In the genomic region with DNA sequence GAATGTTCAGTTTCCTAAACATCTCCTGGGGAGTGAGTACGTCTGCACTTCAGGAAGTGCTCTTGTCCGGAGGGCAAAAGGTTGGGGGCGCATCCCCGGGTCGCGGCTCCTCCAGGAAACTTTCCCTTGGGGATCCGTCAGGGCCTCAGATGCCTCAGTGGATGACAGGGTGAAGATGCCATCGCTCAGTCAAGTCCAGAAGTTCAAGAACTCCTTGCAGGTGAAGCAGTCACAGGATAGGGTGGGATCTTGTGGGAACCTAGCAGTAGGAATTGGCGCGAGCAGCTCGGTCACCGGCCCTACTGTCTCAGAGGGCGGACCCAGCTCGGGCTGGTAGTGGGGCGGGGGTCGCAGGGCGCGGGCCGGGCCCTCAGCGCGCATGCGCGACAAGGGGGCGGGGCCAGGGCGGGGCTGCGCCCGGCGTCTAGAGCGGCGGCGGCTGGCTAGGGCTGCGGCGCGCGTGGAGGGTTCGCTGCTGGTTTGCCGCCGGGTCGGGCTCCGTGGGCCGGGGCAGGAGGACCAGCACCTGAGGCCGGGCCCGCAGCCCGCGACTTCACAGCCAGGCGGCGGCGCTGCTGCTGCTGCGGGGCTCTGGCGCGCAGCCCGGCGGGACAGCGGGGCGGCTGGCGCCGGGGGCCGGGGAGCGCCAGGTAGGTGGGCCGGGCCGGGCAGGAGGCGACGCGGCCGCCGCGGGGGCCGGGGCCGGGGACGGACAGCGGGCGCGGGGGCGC, we compare ENCODE assay signal across 1 cellular context.
TF ChIP-seq lines count a peak whose summit lies in the region.

A gene (plus strand): TSS at position 423 of the 731 bp plus-strand sequence. CDS start 75,191 bp downstream, outside the sequence.

TF ChIP-seq in HepG2, 621 proteins besides CTCF, POLR2A, EP300 and RAD21 (continued from another document and continues in another):
- TF ChIP-seq ELF3 (CRISPR knock-in tag; IDR thresholded peaks at IDR 0.05) (no peak; the same call in 1 of the 2 replicates), ZNF629 (CRISPR knock-in tag; conservative IDR thresholded peaks at IDR 0.05) (0 out of 2 replicates have a peak, but pooled peaks have one; percentile 4), ZNF333 (CRISPR knock-in tag; IDR thresholded peaks at IDR 0.05; ENCODE audit: borderline replicate concordance) (0 out of 2 replicates have a peak, but pooled peaks have one; percentile 39), HNF4G (IDR thresholded peaks at IDR 0.05; ENCODE audit: borderline replicate concordance, low read depth, low read length) (peak; percentile 11; the same call in 1 of the 2 replicates), HNF4G (CRISPR knock-in tag; IDR thresholded peaks at IDR 0.05; ENCODE audit: borderline replicate concordance, low read depth) (no peak), HDAC6 (IDR thresholded peaks at IDR 0.05; ENCODE audit: low read depth, low read length) (no peak), HES4 (CRISPR knock-in tag; IDR thresholded peaks at IDR 0.05; ENCODE audit: borderline replicate concordance) (no peak), NFYC (CRISPR knock-in tag; IDR thresholded peaks at IDR 0.05) (no peak), ZBTB8A (CRISPR knock-in tag; IDR thresholded peaks at IDR 0.05; ENCODE audit: borderline replicate concordance, low read depth) (0 out of 2 replicates have a peak, but pooled peaks have one; percentile 39), ETV6 (CRISPR knock-in tag; conservative IDR thresholded peaks at IDR 0.05) (peak; percentile 59; the same call in 1 of the 2 replicates), HOXD1 (CRISPR knock-in tag; IDR thresholded peaks at IDR 0.05) (0 out of 2 replicates have a peak, but pooled peaks have one; percentile 33), SALL2 (CRISPR knock-in tag; IDR thresholded peaks at IDR 0.05) (0 out of 2 replicates have a peak, but pooled peaks have one; percentile 25), ZNF138 (CRISPR knock-in tag; IDR thresholded peaks at IDR 0.05; ENCODE audit: low read depth) (peak; percentile 44; the same call in 1 of the 2 replicates), ZBTB7A (CRISPR knock-in tag; IDR thresholded peaks at IDR 0.05) (peak; percentile 96), FOXK1 (CRISPR knock-in tag; IDR thresholded peaks at IDR 0.05; ENCODE audit: borderline replicate concordance, low read depth) (0 out of 2 replicates have a peak, but pooled peaks have one; percentile 30), ISL2 (CRISPR knock-in tag; IDR thresholded peaks at IDR 0.05) (0 out of 2 replicates have a peak, but pooled peaks have one; percentile 28), MBNL3 (CRISPR knock-in tag; conservative IDR thresholded peaks at IDR 0.05) (no peak), MED1 (CRISPR knock-in tag; IDR thresholded peaks at IDR 0.05) (peak; percentile 26; the same call in 1 of the 2 replicates), PHB2 (IDR thresholded peaks at IDR 0.05; ENCODE audit: partially characterized antibody) (no peak), NR2C2 (CRISPR knock-in tag; IDR thresholded peaks at IDR 0.05; ENCODE audit: borderline replicate concordance) (peak; percentile 37; the same call in 1 of the 2 replicates), PLRG1 (conservative IDR thresholded peaks at IDR 0.05) (no peak), ZNF790 (CRISPR knock-in tag; IDR thresholded peaks at IDR 0.05; ENCODE audit: borderline replicate concordance) (peak; percentile 64; the same call in 1 of the 2 replicates), ZSCAN12 (CRISPR knock-in tag; IDR thresholded peaks at IDR 0.05) (no peak), ZMYM4 (CRISPR knock-in tag; IDR thresholded peaks at IDR 0.05) (peak; percentile 12; the same call in 1 of the 2 replicates), ZNF598 (CRISPR knock-in tag; IDR thresholded peaks at IDR 0.05; ENCODE audit: borderline replicate concordance) (peak; percentile 92; the same call in 1 of the 2 replicates), RXRB (CRISPR knock-in tag; IDR thresholded peaks at IDR 0.05; ENCODE audit: borderline replicate concordance) (peak; percentile 27; the same call in 1 of the 2 replicates), ZNF83 (CRISPR knock-in tag; IDR thresholded peaks at IDR 0.05; ENCODE audit: borderline replicate concordance) (no peak), TCF12 (IDR thresholded peaks at IDR 0.05) (no peak), TCF12 (CRISPR knock-in tag; IDR thresholded peaks at IDR 0.05) (no peak; the same call in 1 of the 2 replicates), ZNF124 (CRISPR knock-in tag; IDR thresholded peaks at IDR 0.05) (no peak; the same call in 1 of the 2 replicates), ELF4 (CRISPR knock-in tag; IDR thresholded peaks at IDR 0.05; ENCODE audit: borderline replicate concordance) (no peak)
- TF ChIP-seq, protein P1, sequence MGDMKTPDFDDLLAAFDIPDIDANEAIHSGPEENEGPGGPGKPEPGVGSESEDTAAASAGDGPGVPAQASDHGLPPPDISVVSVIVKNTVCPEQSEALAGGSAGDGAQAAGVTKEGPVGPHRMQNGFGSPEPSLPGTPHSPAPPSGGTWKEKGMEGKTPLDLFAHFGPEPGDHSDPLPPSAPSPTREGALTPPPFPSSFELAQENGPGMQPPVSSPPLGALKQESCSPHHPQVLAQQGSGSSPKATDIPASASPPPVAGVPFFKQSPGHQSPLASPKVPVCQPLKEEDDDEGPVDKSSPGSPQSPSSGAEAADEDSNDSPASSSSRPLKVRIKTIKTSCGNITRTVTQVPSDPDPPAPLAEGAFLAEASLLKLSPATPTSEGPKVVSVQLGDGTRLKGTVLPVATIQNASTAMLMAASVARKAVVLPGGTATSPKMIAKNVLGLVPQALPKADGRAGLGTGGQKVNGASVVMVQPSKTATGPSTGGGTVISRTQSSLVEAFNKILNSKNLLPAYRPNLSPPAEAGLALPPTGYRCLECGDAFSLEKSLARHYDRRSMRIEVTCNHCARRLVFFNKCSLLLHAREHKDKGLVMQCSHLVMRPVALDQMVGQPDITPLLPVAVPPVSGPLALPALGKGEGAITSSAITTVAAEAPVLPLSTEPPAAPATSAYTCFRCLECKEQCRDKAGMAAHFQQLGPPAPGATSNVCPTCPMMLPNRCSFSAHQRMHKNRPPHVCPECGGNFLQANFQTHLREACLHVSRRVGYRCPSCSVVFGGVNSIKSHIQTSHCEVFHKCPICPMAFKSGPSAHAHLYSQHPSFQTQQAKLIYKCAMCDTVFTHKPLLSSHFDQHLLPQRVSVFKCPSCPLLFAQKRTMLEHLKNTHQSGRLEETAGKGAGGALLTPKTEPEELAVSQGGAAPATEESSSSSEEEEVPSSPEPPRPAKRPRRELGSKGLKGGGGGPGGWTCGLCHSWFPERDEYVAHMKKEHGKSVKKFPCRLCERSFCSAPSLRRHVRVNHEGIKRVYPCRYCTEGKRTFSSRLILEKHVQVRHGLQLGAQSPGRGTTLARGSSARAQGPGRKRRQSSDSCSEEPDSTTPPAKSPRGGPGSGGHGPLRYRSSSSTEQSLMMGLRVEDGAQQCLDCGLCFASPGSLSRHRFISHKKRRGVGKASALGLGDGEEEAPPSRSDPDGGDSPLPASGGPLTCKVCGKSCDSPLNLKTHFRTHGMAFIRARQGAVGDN (CRISPR knock-in tag; IDR thresholded peaks at IDR 0.05) = peak; percentile 65
- TF ChIP-seq, protein P2, sequence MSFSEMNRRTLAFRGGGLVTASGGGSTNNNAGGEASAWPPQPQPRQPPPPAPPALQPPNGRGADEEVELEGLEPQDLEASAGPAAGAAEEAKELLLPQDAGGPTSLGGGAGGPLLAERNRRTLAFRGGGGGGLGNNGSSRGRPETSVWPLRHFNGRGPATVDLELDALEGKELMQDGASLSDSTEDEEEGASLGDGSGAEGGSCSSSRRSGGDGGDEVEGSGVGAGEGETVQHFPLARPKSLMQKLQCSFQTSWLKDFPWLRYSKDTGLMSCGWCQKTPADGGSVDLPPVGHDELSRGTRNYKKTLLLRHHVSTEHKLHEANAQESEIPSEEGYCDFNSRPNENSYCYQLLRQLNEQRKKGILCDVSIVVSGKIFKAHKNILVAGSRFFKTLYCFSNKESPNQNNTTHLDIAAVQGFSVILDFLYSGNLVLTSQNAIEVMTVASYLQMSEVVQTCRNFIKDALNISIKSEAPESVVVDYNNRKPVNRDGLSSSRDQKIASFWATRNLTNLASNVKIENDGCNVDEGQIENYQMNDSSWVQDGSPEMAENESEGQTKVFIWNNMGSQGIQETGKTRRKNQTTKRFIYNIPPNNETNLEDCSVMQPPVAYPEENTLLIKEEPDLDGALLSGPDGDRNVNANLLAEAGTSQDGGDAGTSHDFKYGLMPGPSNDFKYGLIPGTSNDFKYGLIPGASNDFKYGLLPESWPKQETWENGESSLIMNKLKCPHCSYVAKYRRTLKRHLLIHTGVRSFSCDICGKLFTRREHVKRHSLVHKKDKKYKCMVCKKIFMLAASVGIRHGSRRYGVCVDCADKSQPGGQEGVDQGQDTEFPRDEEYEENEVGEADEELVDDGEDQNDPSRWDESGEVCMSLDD (CRISPR knock-in tag; IDR thresholded peaks at IDR 0.05; ENCODE audit: borderline replicate concordance) = peak; percentile 43; the same call in 1 of the 2 replicates
- TF ChIP-seq, protein P3, sequence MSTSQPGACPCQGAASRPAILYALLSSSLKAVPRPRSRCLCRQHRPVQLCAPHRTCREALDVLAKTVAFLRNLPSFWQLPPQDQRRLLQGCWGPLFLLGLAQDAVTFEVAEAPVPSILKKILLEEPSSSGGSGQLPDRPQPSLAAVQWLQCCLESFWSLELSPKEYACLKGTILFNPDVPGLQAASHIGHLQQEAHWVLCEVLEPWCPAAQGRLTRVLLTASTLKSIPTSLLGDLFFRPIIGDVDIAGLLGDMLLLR (CRISPR knock-in tag; IDR thresholded peaks at IDR 0.05) = peak; percentile 38; the same call in 1 of the 2 replicates
- TF ChIP-seq, protein P4, sequence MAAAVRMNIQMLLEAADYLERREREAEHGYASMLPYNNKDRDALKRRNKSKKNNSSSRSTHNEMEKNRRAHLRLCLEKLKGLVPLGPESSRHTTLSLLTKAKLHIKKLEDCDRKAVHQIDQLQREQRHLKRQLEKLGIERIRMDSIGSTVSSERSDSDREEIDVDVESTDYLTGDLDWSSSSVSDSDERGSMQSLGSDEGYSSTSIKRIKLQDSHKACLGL (CRISPR knock-in tag; IDR thresholded peaks at IDR 0.05) = peak; percentile 81
- TF ChIP-seq, protein P5, sequence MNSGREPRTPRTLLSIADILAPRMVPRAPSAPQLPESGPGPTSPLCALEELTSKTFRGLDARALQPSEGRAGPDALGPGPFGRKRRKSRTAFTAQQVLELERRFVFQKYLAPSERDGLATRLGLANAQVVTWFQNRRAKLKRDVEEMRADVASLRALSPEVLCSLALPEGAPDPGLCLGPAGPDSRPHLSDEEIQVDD (CRISPR knock-in tag; IDR thresholded peaks at IDR 0.05; ENCODE audit: borderline replicate concordance) = peak; percentile 72; the same call in 1 of the 2 replicates
- TF ChIP-seq, protein P6, sequence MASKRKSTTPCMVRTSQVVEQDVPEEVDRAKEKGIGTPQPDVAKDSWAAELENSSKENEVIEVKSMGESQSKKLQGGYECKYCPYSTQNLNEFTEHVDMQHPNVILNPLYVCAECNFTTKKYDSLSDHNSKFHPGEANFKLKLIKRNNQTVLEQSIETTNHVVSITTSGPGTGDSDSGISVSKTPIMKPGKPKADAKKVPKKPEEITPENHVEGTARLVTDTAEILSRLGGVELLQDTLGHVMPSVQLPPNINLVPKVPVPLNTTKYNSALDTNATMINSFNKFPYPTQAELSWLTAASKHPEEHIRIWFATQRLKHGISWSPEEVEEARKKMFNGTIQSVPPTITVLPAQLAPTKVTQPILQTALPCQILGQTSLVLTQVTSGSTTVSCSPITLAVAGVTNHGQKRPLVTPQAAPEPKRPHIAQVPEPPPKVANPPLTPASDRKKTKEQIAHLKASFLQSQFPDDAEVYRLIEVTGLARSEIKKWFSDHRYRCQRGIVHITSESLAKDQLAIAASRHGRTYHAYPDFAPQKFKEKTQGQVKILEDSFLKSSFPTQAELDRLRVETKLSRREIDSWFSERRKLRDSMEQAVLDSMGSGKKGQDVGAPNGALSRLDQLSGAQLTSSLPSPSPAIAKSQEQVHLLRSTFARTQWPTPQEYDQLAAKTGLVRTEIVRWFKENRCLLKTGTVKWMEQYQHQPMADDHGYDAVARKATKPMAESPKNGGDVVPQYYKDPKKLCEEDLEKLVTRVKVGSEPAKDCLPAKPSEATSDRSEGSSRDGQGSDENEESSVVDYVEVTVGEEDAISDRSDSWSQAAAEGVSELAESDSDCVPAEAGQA (IDR thresholded peaks at IDR 0.05; ENCODE audit: low read depth) = no peak
- TF ChIP-seq, protein P6 (CRISPR knock-in tag; IDR thresholded peaks at IDR 0.05; ENCODE audit: borderline replicate concordance) = no peak; the same call in 1 of the 2 replicates
- TF ChIP-seq, protein P7, sequence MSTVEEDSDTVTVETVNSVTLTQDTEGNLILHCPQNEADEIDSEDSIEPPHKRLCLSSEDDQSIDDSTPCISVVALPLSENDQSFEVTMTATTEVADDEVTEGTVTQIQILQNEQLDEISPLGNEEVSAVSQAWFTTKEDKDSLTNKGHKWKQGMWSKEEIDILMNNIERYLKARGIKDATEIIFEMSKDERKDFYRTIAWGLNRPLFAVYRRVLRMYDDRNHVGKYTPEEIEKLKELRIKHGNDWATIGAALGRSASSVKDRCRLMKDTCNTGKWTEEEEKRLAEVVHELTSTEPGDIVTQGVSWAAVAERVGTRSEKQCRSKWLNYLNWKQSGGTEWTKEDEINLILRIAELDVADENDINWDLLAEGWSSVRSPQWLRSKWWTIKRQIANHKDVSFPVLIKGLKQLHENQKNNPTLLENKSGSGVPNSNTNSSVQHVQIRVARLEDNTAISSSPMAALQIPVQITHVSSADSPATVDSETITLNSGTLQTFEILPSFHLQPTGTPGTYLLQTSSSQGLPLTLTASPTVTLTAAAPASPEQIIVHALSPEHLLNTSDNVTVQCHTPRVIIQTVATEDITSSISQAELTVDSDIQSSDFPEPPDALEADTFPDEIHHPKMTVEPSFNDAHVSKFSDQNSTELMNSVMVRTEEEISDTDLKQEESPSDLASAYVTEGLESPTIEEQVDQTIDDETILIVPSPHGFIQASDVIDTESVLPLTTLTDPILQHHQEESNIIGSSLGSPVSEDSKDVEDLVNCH (CRISPR knock-in tag; IDR thresholded peaks at IDR 0.05) = no peak
- TF ChIP-seq, protein P8, sequence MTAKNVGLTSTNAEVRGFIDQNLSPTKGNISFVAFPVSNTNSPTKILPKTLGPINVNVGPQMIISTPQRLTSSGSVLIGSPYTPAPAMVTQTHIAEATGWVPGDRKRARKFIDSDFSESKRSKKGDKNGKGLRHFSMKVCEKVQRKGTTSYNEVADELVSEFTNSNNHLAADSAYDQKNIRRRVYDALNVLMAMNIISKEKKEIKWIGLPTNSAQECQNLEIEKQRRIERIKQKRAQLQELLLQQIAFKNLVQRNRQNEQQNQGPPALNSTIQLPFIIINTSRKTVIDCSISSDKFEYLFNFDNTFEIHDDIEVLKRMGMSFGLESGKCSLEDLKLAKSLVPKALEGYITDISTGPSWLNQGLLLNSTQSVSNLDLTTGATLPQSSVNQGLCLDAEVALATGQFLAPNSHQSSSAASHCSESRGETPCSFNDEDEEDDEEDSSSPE (CRISPR knock-in tag; IDR thresholded peaks at IDR 0.05) = peak; percentile 47; the same call in 1 of the 2 replicates
